In genomic region chr22:46077669-46078099, GRCh38 we compare ENCODE assay signal across 10 cellular contexts.
DNase-seq lines count a peak whose midpoint lies in the region; ATAC-seq and TF ChIP-seq lines count a peak whose summit lies in the region.
"Had no signal": no experiment of that assay in that cellular context is flagged by ENCODE, and none has a peak within 500 bp of the region (broad histone marks: within the 10 kb centered on the region; RNA-seq: fewer than 3 reads in every experiment).

No MANE protein-coding gene starts in this region.

- H3K36me3 ChIP-seq in DND-41 (ENCODE audit: insufficient read depth, low read length), result peaks cover 88% of the 10 kb centered on the region
- no peaks in the 10 kb centered on the region for H3K36me3 ChIP-seq in sigmoid colon

- WGBS in sigmoid colon, 2 donors, result 71 to 75% methylated on average over 12 of the region's 12 CpGs

- H3K79me2 ChIP-seq in DND-41 (ENCODE audit: insufficient read depth, low read length), result peaks cover 100% of the 10 kb centered on the region

- H3K4me3 ChIP-seq in DND-41 (ENCODE audit: low read depth in 1 of 2, low read length in 2 of 2) (no peak overlapping the region), WI38 (ENCODE audit: low read depth, low read length) (peak overlapping the region; percentile 50), sigmoid colon (peak overlapping the region in 3 of 4 donors; percentile 44 to 88 (median 73))

- H3K27me3 ChIP-seq in DND-41 (ENCODE audit: insufficient read depth, low read length, poor library complexity), result no peaks in the 10 kb centered on the region
- H3K27me3 ChIP-seq in sigmoid colon, result no peaks in the 10 kb centered on the region

- H3K4me2 ChIP-seq in DND-41 (ENCODE audit: insufficient read depth, low read length), result peak overlapping the region; percentile 37; the same call in 1 of the 2 replicates

- no peak overlapping the region for H2AFZ ChIP-seq in DND-41 (ENCODE audit: low read depth, low read length)

- ATAC-seq in DND-41 (ENCODE audit: insufficient read depth, low read depth) (no peak), HG02870 (IDR thresholded peaks at IDR 0.05; ENCODE audit: unreplicated experiment) (no peak), GM18909 (IDR thresholded peaks at IDR 0.05; ENCODE audit: poor library complexity, unreplicated experiment) (no peak)

- H4K20me1 ChIP-seq in DND-41 (ENCODE audit: insufficient read depth, low read length), result peaks cover 93% of the 10 kb centered on the region

- no peak for TF ChIP-seq EP300 in sigmoid colon (IDR thresholded peaks at IDR 0.05)

- 0 out of 2 replicates have a peak overlapping the region, but pooled peaks have one; percentile 3 for H3K9ac ChIP-seq in DND-41 (ENCODE audit: low read depth, low read length)

- DNase-seq in DND-41, result no peak
- peak in 25 of 42 donors; percentile 1 to 45 (median 14) for DNase-seq in head of caudate nucleus
- peak; percentile 80 for DNase-seq in sigmoid colon
- DNase-seq in GF-D8 (lab: John Stamatoyannopoulos, UW), result no peak
- DNase-seq in effector CD4-positive, alpha-beta T cell, result no peak
- DNase-seq: activated CD4-positive, alpha-beta T cell treated with anti-CD3 and anti-CD28 coated beads for 1 hour; mesendoderm had no signal

- intact Hi-C loops in head of caudate nucleus (cut with DNase I), result no loop called here
- intact Hi-C loops in sigmoid colon (cut with DNase I), result loop anchor here (2.0 kb wide), 1 partner anchor 35 kb away; no protein-coding TSS in a partner anchor

- no peak for TF ChIP-seq CTCF in DND-41 (IDR thresholded peaks at IDR 0.05; ENCODE audit: borderline replicate concordance, extremely low read depth, low read length, poor library complexity, severe bottlenecking)
- TF ChIP-seq CTCF in WI38 (IDR thresholded peaks at IDR 0.05; ENCODE audit: low read depth, low read length), result no peak
- TF ChIP-seq CTCF in sigmoid colon (IDR thresholded peaks at IDR 0.05), result no peak

- no peak for TF ChIP-seq POLR2A in sigmoid colon (IDR thresholded peaks at IDR 0.05)

- H3K4me1 ChIP-seq in DND-41 (ENCODE audit: insufficient read depth, low read length) (peaks cover 59% of the 10 kb centered on the region), sigmoid colon (peaks cover 0 to 90% (median 82%) of the 10 kb centered on the region in 4 donors)

- H3K27ac ChIP-seq in DND-41 (ENCODE audit: low read length) (no peak overlapping the region), sigmoid colon (peak overlapping the region; percentile 96 to 99 (median 98))

- H3K9me3 ChIP-seq in DND-41 (ENCODE audit: insufficient read depth, low read length, severe bottlenecking) (no peaks in the 10 kb centered on the region), sigmoid colon (no peaks in the 10 kb centered on the region)

Comparison
In these comparisons a context has a peak if more than half of its experiments do, and no peak if none do; other contexts are left out.
1. DNase-seq: peak in head of caudate nucleus (25 of 42) and sigmoid colon (single experiment); none in DND-41 (single experiment), GF-D8 (single experiment) and effector CD4-positive, alpha-beta T cell (single experiment).
2. H3K4me3 ChIP-seq: peak in WI38 (single experiment) and sigmoid colon (3 of 4); none in DND-41 (0 of 2).